In the genomic region with DNA sequence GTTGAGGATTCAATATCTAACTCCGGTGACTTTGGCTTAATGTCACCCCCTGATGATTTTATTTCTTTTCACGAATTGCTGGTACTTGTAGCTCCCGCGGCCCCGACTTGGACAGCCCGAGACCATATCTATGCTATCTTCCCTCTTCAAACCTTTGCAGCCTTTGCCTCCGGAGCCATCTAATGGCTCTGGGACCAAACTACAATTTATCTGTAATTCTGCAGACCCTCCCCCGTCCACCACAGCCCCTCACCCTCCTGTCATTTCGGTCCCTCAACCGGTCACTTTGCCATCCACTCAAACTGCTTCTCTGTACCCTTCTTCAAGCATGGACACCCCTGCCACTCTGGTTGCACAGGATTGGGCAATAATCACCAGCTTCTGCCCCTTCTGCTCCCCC, we compare ENCODE assay signal across 17 cellular contexts. TPM values are rescaled to one million over a fixed set of nuclear protein-coding genes. Genes with fewer than 3 reads are reported as not detected.
DNase-seq lines count a peak whose midpoint lies in the region; ATAC-seq, FAIRE-seq and TF ChIP-seq lines count a peak whose summit lies in the region.
"Had no signal": no experiment of that assay in that cellular context is flagged by ENCODE, and none has a peak within 500 bp of the region (broad histone marks: within the 10 kb centered on the region; RNA-seq: fewer than 3 reads in every experiment).

No MANE protein-coding gene starts in this region.

- H3K4me3 ChIP-seq in HepG2 (replicated peaks in 1 of 3; ENCODE audit: insufficient read depth in 1 of 3, low read depth in 2 of 3, low read length in 3 of 3) = no peak overlapping the region
- no peak overlapping the region for H3K4me3 ChIP-seq in right lobe of liver
- no peak overlapping the region for H3K4me3 ChIP-seq in mesendoderm (ENCODE audit: low read length)
- H3K4me3 ChIP-seq: HAP-1 had no signal

- no TSS peak for BruUV-seq in HepG2 (replicated peaks; lab: Mats Ljungman, UMichigan)

- H3K36me3 Mint-ChIP-seq in activated CD8-positive, alpha-beta T cell treated with anti-CD3 and anti-CD28 coated beads, Interleukin-2, amount 10 ng/mL, durations not matched to agents 7 days and 5 days (ENCODE audit: low read depth) = no peaks in the 10 kb centered on the region

- H3K4me1 ChIP-seq in HepG2 (ENCODE audit: insufficient read depth, low read length) (peaks cover 20% of the 10 kb centered on the region), right lobe of liver (no peaks in the 10 kb centered on the region), mesendoderm (ENCODE audit: control insufficient read depth, low read depth, low read length) (no peaks in the 10 kb centered on the region)

- TF ChIP-seq CTCF in HepG2 (CRISPR knock-in tag; IDR thresholded peaks at IDR 0.05) = no peak
- TF ChIP-seq CTCF in right lobe of liver (IDR thresholded peaks at IDR 0.05) = no peak
- peak; percentile 61 for TF ChIP-seq CTCF in VCaP (conservative IDR thresholded peaks at IDR 0.05)

- in situ Hi-C loops in HepG2 (cut with HindIII; ENCODE audit: extremely low pct_ligation_motif_present, low pct_unique_long_range_greater_than_20kb) = no loop called here

- no peak overlapping the region for H3K23ac ChIP-seq in mesendoderm (ENCODE audit: low read length)

- H3K27ac ChIP-seq in HepG2 (ENCODE audit: extremely low read length, insufficient read depth, low read length) = no peak overlapping the region
- no peak overlapping the region for H3K27ac ChIP-seq in right lobe of liver
- no peak overlapping the region for H3K27ac ChIP-seq in VCaP
- no peak overlapping the region for H3K27ac ChIP-seq in mesendoderm (ENCODE audit: low read depth, low read length)
- H3K27ac ChIP-seq: C4-2B, HL-60 had no signal

- no peaks in the 10 kb centered on the region for H3K9me3 Mint-ChIP-seq in activated CD8-positive, alpha-beta T cell treated with anti-CD3 and anti-CD28 coated beads, Interleukin-2, amount 10 ng/mL, durations not matched to agents 7 days and 5 days (ENCODE audit: insufficient read depth)

- no peaks in the 10 kb centered on the region for H3K4me1 Mint-ChIP-seq in activated CD8-positive, alpha-beta T cell treated with anti-CD3 and anti-CD28 coated beads, Interleukin-2, amount 10 ng/mL, durations not matched to agents 7 days and 5 days (ENCODE audit: low read depth)

- no peak overlapping the region for H2BK15ac ChIP-seq in mesendoderm (replicated peaks; ENCODE audit: low read depth)

- POLR2A ChIA-PET in HepG2 (lab: Yijun Ruan, JAX) = no interaction called here
- POLR2A ChIA-PET in activated CD8-positive, alpha-beta T cell treated with anti-CD3 and anti-CD28 coated beads, Interleukin-2, amount 10 ng/mL, durations not matched to agents 7 days and 5 days (lab: Charles Lee) = no interaction called here

- no peaks in the 10 kb centered on the region for H3K9me3 ChIP-seq in HepG2 (ENCODE audit: low read length)
- no peaks in the 10 kb centered on the region for H3K9me3 ChIP-seq in right lobe of liver
- H3K9me3 ChIP-seq: HAP-1 had no signal

- TF ChIP-seq RAD21 in HepG2 (CRISPR knock-in tag; IDR thresholded peaks at IDR 0.05) = no peak

- H2BK5ac ChIP-seq in mesendoderm (ENCODE audit: low read length) = no peak overlapping the region

- H4K20me1 ChIP-seq in HepG2 (ENCODE audit: insufficient read depth, low read length) = no peaks in the 10 kb centered on the region

- H3K4me3 Mint-ChIP-seq in activated CD8-positive, alpha-beta T cell treated with anti-CD3 and anti-CD28 coated beads, Interleukin-2, amount 10 ng/mL, durations not matched to agents 7 days and 5 days = no peak overlapping the region

- no peak for TF ChIP-seq EP300 in HepG2 (IDR thresholded peaks at IDR 0.05; ENCODE audit: low read depth in 2 of 2, low read length in 2 of 2)
- no peak for TF ChIP-seq EP300 in HepG2 (CRISPR knock-in tag; IDR thresholded peaks at IDR 0.05; ENCODE audit: borderline replicate concordance)

- H3K4me2 ChIP-seq in HepG2 (ENCODE audit: low read depth, low read length) (no peak overlapping the region), mesendoderm (ENCODE audit: low read length) (no peak overlapping the region)

- no peak overlapping the region for H3K27ac Mint-ChIP-seq in activated CD8-positive, alpha-beta T cell treated with anti-CD3 and anti-CD28 coated beads, Interleukin-2, amount 10 ng/mL, durations not matched to agents 7 days and 5 days

- H3K9ac ChIP-seq in HepG2 (ENCODE audit: insufficient read depth, low read depth, low read length) (no peak overlapping the region), mesendoderm (ENCODE audit: low read length) (no peak overlapping the region)

- intact Hi-C loops in HepG2 (cut with micrococcal nuclease; ENCODE audit: unreplicated experiment) (no loop called here), right lobe of liver (cut with DNase I) (no loop called here)

- H2AK5ac ChIP-seq in mesendoderm (ENCODE audit: low read length) = no peak overlapping the region

- no peaks in the 10 kb centered on the region for H3K79me2 ChIP-seq in HepG2 (ENCODE audit: insufficient read depth, low read length)
- no peaks in the 10 kb centered on the region for H3K79me2 ChIP-seq in mesendoderm (ENCODE audit: control insufficient read depth, insufficient read depth, low read length)

- 55% methylated on average over 10 of the region's 10 CpGs for WGBS in HepG2 (ENCODE audit: low lambda C conversion rate)
- WGBS in right lobe of liver (ENCODE audit: insufficient coverage, low coverage, low lambda C conversion rate, missing lambda C conversion rate) = 50% methylated on average over 5 of the region's 10 CpGs
- WGBS in mesendoderm (ENCODE audit: extremely low coverage, insufficient coverage, low lambda C conversion rate) = no CpG with 5 or more reads among the region's 10 CpGs

- no peak for FAIRE-seq in HepG2 (lab: Jason Lieb, UNC)
- FAIRE-seq: A204.1 had no signal

- H3K27me3 ChIP-seq in HepG2 (ENCODE audit: control insufficient read depth in 1 of 2, insufficient read depth in 2 of 2, low read length in 2 of 2) = peaks cover 0 to 26% of the 10 kb centered on the region in 2 experiments; a peak in 3 of 5 replicates
- H3K27me3 ChIP-seq in right lobe of liver = no peaks in the 10 kb centered on the region
- no peaks in the 10 kb centered on the region for H3K27me3 ChIP-seq in mesendoderm (ENCODE audit: insufficient read depth, low read length, poor library complexity)

- H3K18ac ChIP-seq in mesendoderm (ENCODE audit: low read length) = no peak overlapping the region

- no peak overlapping the region for H2BK120ac ChIP-seq in mesendoderm (ENCODE audit: low read depth, low read length)

- no peak overlapping the region for H2AFZ ChIP-seq in HepG2 (ENCODE audit: low read length)

- no peaks in the 10 kb centered on the region for H3K79me1 ChIP-seq in mesendoderm (ENCODE audit: low read length)

- no peak overlapping the region for H4K5ac ChIP-seq in mesendoderm (ENCODE audit: low read length)

- TF ChIP-seq POLR2A in HepG2 (IDR thresholded peaks at IDR 0.05; ENCODE audit: insufficient read depth in 1 of 2, low read depth in 2 of 2, low read length in 2 of 2) (no peak), right lobe of liver (IDR thresholded peaks at IDR 0.05) (no peak)

- peaks cover 6% of the 10 kb centered on the region for H3K27me3 Mint-ChIP-seq in activated CD8-positive, alpha-beta T cell treated with anti-CD3 and anti-CD28 coated beads, Interleukin-2, amount 10 ng/mL, durations not matched to agents 7 days and 5 days (ENCODE audit: low read depth)

- H3K4ac ChIP-seq in mesendoderm (ENCODE audit: low read depth, low read length) = no peak overlapping the region

- no peak for DNase-seq in HepG2 (ENCODE audit: low spot score)
- no peak for DNase-seq in right lobe of liver
- DNase-seq in mesendoderm = no peak
- DNase-seq in NCI-H1105 (lab: John Stamatoyannopoulos, UW) = no peak
- no peak for DNase-seq in activated CD8-positive, alpha-beta T cell treated with anti-CD3 and anti-CD28 coated beads, Interleukin-2, amount 10 ng/mL, durations not matched to agents 7 days and 5 days
- no peak for DNase-seq in DMS 273 treated with DMSO at 0.1 percent for 48 hours (lab: John Stamatoyannopoulos, UW)
- DNase-seq: KBM-7, MV-4-11, NCI-H524 treated with DMSO at 0.1 percent for 48 hours, SHP77 treated with DMSO at 0.1 percent for 48 hours had no signal

- H3K36me3 ChIP-seq in HepG2 (replicated peaks in 1 of 2; ENCODE audit: control insufficient read depth in 1 of 2, insufficient read depth in 2 of 2, low read length in 2 of 2) = no peaks in the 10 kb centered on the region
- H3K36me3 ChIP-seq in right lobe of liver = no peaks in the 10 kb centered on the region
- no peaks in the 10 kb centered on the region for H3K36me3 ChIP-seq in mesendoderm (ENCODE audit: control insufficient read depth, insufficient read depth, low read length)
- H3K36me3 ChIP-seq: HAP-1 had no signal

- H4K8ac ChIP-seq in mesendoderm (ENCODE audit: low read depth, low read length) = no peak overlapping the region

- H3K56ac ChIP-seq in mesendoderm (ENCODE audit: low read length) = peak overlapping the region; percentile 46

- CTCF ChIA-PET in HepG2 (lab: Yijun Ruan, JAX; ENCODE audit: low intra/inter-chr PET ratio, low total read pairs) = no interaction called here
- CTCF ChIA-PET in activated CD8-positive, alpha-beta T cell treated with anti-CD3 and anti-CD28 coated beads, Interleukin-2, amount 10 ng/mL, durations not matched to agents 7 days and 5 days (lab: Charles Lee) = no interaction called here

- ATAC-seq in HepG2 = no peak
- ATAC-seq in right lobe of liver = no peak
- no peak for ATAC-seq in activated CD8-positive, alpha-beta T cell treated with anti-CD3 and anti-CD28 coated beads, Interleukin-2, amount 10 ng/mL, durations not matched to agents 7 days and 5 days
- ATAC-seq in HG02840 (IDR thresholded peaks at IDR 0.05; ENCODE audit: low FRiP score, unreplicated experiment) = no peak

RNA-seq across cellular contexts. Expression of a gene that starts 25.7 kb away (rescaled TPM):
- total RNA-seq in HepG2 (2016; rRNA removed; fragmentation: Illumina TruSeq; extraction: Trizol) (not detected in 2 replicates), right lobe of liver (not detected)
- not detected in 2 replicates for total RNA-seq in HepG2 (2016; cell fraction: cytosol; rRNA removed; fragmentation: Illumina TruSeq; extraction: Trizol; ENCODE audit: low read depth)
- total RNA-seq in HepG2 (2016; cell fraction: insoluble cytoplasmic fraction; rRNA removed; fragmentation: Illumina TruSeq; extraction: Trizol) = not detected in 2 replicates
- total RNA-seq in HepG2 (2016; cell fraction: membrane; rRNA removed; fragmentation: Illumina TruSeq; extraction: Trizol) = not detected in 2 replicates
- not detected in 2 replicates for total RNA-seq in HepG2 (2016; cell fraction: nucleus; rRNA removed; fragmentation: Illumina TruSeq; extraction: Trizol)
- polyA plus RNA-seq in HepG2 (2011; rRNA removed) = not detected in 2 replicates
- polyA plus RNA-seq in HepG2 (2011; cell fraction: cytosol; rRNA removed) = not detected in 2 replicates
- not detected in 2 replicates for polyA plus RNA-seq in HepG2 (2011; cell fraction: nucleus; rRNA removed)
- polyA plus RNA-seq in HepG2 (2012) = not detected in 2 replicates
- not detected in 2 replicates for polyA plus RNA-seq in HepG2 (2016; cell fraction: cytosol; fragmentation: Illumina TruSeq; extraction: Trizol; ENCODE audit: low read depth)
- not detected in 2 replicates for polyA plus RNA-seq in HepG2 (2016; cell fraction: insoluble cytoplasmic fraction; fragmentation: Illumina TruSeq; extraction: Trizol; ENCODE audit: low read depth)
- not detected in 2 replicates for polyA plus RNA-seq in HepG2 (2016; cell fraction: membrane; fragmentation: Illumina TruSeq; extraction: Trizol; ENCODE audit: low read depth)
- not detected in 2 replicates for polyA plus RNA-seq in HepG2 (2016; cell fraction: nucleus; fragmentation: Illumina TruSeq; extraction: Trizol; ENCODE audit: insufficient read depth, low read depth)
- not detected in 2 replicates for polyA minus RNA-seq in HepG2 (2011; rRNA and poly(A)+ RNA removed; ENCODE audit: low replicate concordance)
- polyA minus RNA-seq in HepG2 (2011; cell fraction: cytosol; rRNA and poly(A)+ RNA removed) = not detected in 2 replicates
- polyA minus RNA-seq in HepG2 (2011; cell fraction: nucleus; rRNA and poly(A)+ RNA removed) = not detected in 2 replicates
- 0.11 TPM for polyA plus RNA-seq in mesendoderm (2013, experiment 1 of 2)
- 0.15 TPM for polyA plus RNA-seq in mesendoderm (2013, experiment 2 of 2)
- total RNA-seq in activated CD8-positive, alpha-beta T cell treated with anti-CD3 and anti-CD28 coated beads, Interleukin-2, amount 10 ng/mL, durations not matched to agents 7 days and 5 days = not detected
- total RNA-seq: RPMI7951 had no signal

RNA-seq across cellular contexts. Expression of a gene that starts 49.6 kb away (rescaled TPM):
- total RNA-seq in HepG2 (2016; rRNA removed; fragmentation: Illumina TruSeq; extraction: Trizol) = 3.3 and 3.4 TPM in 2 replicates
- 1.1 and 1.2 TPM in 2 replicates for total RNA-seq in HepG2 (2016; cell fraction: cytosol; rRNA removed; fragmentation: Illumina TruSeq; extraction: Trizol; ENCODE audit: low read depth)
- 3.4 and 4.0 TPM in 2 replicates for total RNA-seq in HepG2 (2016; cell fraction: insoluble cytoplasmic fraction; rRNA removed; fragmentation: Illumina TruSeq; extraction: Trizol)
- total RNA-seq in HepG2 (2016; cell fraction: membrane; rRNA removed; fragmentation: Illumina TruSeq; extraction: Trizol) = 1.5 and 1.9 TPM in 2 replicates
- 1.6 and 1.7 TPM in 2 replicates for total RNA-seq in HepG2 (2016; cell fraction: nucleus; rRNA removed; fragmentation: Illumina TruSeq; extraction: Trizol)
- polyA plus RNA-seq in HepG2 (2011; rRNA removed) = 3.7 and 7.6 TPM in 2 replicates
- 3.7 and 4.0 TPM in 2 replicates for polyA plus RNA-seq in HepG2 (2011; cell fraction: cytosol; rRNA removed)
- 8.6 and 13.6 TPM in 2 replicates for polyA plus RNA-seq in HepG2 (2011; cell fraction: nucleus; rRNA removed)
- polyA plus RNA-seq in HepG2 (2012) = 3.9 and 4.4 TPM in 2 replicates
- 0.75 and 1.2 TPM in 2 replicates for polyA plus RNA-seq in HepG2 (2016; cell fraction: cytosol; fragmentation: Illumina TruSeq; extraction: Trizol; ENCODE audit: low read depth)
- polyA plus RNA-seq in HepG2 (2016; cell fraction: insoluble cytoplasmic fraction; fragmentation: Illumina TruSeq; extraction: Trizol; ENCODE audit: low read depth) = 3.5 and 4.2 TPM in 2 replicates
- polyA plus RNA-seq in HepG2 (2016; cell fraction: membrane; fragmentation: Illumina TruSeq; extraction: Trizol; ENCODE audit: low read depth) = 1.7 and 1.9 TPM in 2 replicates
- 6.5 and 6.8 TPM in 2 replicates for polyA plus RNA-seq in HepG2 (2016; cell fraction: nucleus; fragmentation: Illumina TruSeq; extraction: Trizol; ENCODE audit: insufficient read depth, low read depth)
- 3.0 TPM in 1 of 2 replicates, not detected in the other for polyA minus RNA-seq in HepG2 (2011; rRNA and poly(A)+ RNA removed; ENCODE audit: low replicate concordance)
- 2.1 and 2.2 TPM in 2 replicates for polyA minus RNA-seq in HepG2 (2011; cell fraction: cytosol; rRNA and poly(A)+ RNA removed)
- 0.90 and 1.1 TPM in 2 replicates for polyA minus RNA-seq in HepG2 (2011; cell fraction: nucleus; rRNA and poly(A)+ RNA removed)
- 10 to 100 TPM in 4 of 6 experiments, 1 to 10 TPM in 2; 6.8 to 17.9 (median 12.4) TPM for total RNA-seq in right lobe of liver
- 0.08 TPM for polyA plus RNA-seq in mesendoderm (2013, experiment 1 of 2)
- polyA plus RNA-seq in mesendoderm (2013, experiment 2 of 2) = 0.13 TPM
- under 1 TPM; 0.61 to 0.73 TPM for total RNA-seq in activated CD8-positive, alpha-beta T cell treated with anti-CD3 and anti-CD28 coated beads, Interleukin-2, amount 10 ng/mL, durations not matched to agents 7 days and 5 days
